In the genomic region with DNA sequence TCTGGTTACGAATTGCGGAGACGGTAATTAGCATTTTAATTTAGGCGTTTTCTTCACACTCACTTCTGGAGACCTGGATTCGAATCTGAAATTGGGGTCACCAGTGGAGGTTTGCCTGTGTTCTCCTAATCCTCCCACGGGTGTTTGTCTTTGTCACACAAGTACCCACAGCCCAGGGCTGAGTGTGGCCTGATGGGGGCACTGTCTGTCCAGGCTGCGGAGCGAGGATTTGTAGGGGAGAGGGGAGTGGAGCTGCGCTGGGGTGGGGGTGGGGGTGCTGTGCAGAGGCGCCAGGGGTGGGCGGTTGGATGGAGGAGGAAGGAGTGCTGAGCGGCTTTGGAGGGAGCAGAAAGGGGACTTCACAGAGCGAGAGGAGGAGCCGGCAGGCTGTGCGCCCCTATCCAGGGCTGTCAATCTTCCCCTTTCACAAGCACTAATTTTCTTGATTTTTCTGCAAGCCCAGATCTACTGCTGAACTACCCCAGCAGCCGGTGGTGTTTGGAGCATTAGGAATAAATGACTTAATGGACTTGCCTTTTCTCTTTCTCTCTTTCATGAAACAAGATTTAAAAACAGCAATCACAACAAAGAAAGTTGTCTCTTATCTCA, we compare ENCODE assay signal across 9 cellular contexts. TPM values are rescaled to one million over a fixed set of nuclear protein-coding genes. Genes with fewer than 3 reads are reported as not detected.
A peak's percentile ranks its signal among the peaks of the same experiment; 100 is the strongest.
DNase-seq lines count a peak whose midpoint lies in the region; ATAC-seq, FAIRE-seq and TF ChIP-seq lines count a peak whose summit lies in the region.
"Had no signal": no experiment of that assay in that cellular context is flagged by ENCODE, and none has a peak within 500 bp of the region (broad histone marks: within the 10 kb centered on the region; RNA-seq: fewer than 3 reads in every experiment).

No MANE protein-coding gene starts in this region.

- H3K27ac Mint-ChIP-seq in natural killer cell: no peak overlapping the region

- CTCF ChIA-PET in HEK293T (lab: Yijun Ruan, JAX): interaction anchor here (0.6 to 3.7 kb wide), 6 partner anchors 16 to 412 kb away, joined by 3 to 16 read pairs (median 4); no protein-coding TSS in a partner anchor

- H3K4me1 Mint-ChIP-seq in natural killer cell: peaks cover 0 to 6% of the 10 kb centered on the region in 2 donors

- peak in 2 of 3 donors; percentile 54 to 78 for ATAC-seq in natural killer cell
- no peak for ATAC-seq in GM18907 (IDR thresholded peaks at IDR 0.05; ENCODE audit: unreplicated experiment)

- POLR2A ChIA-PET in HEK293T (lab: Yijun Ruan, JAX): no interaction called here

- peak; percentile 31 for TF ChIP-seq CTCF in natural killer cell (IDR thresholded peaks at IDR 0.05)

- peaks cover 42 to 62% of the 10 kb centered on the region in 2 donors for H3K27me3 Mint-ChIP-seq in natural killer cell (ENCODE audit: low read depth in 2 of 2)

- DNase-seq in DMS 273 (lab: John Stamatoyannopoulos, UW; ENCODE audit: unreplicated experiment) (peak; percentile 37), DMS 273 treated with DMSO at 0.1 percent for 48 hours (lab: John Stamatoyannopoulos, UW) (no peak), HEK293T (ENCODE audit: extremely low spot score) (peak; percentile 53), anterior cingulate cortex (lab: John Stamatoyannopoulos, UW) (peak in 43 of 58 donors; percentile 6 to 71 (median 28)), natural killer cell (no peak), GM12891 (ENCODE audit: insufficient read length, low spot score) (no peak), HK-2 (ENCODE audit: unreplicated experiment) (no peak)

- no peak for FAIRE-seq in GM12891 (lab: Jason Lieb, UNC)
- FAIRE-seq: TTC549 had no signal

- H3K4me3 Mint-ChIP-seq in natural killer cell: no peak overlapping the region

- TF ChIP-seq POLR2A in GM12891 (IDR thresholded peaks at IDR 0.05; ENCODE audit: low read depth, low read length): no peak

- intact Hi-C loops in natural killer cell (cut with micrococcal nuclease): no loop called here

- no peaks in the 10 kb centered on the region for H3K36me3 Mint-ChIP-seq in natural killer cell

- no peaks in the 10 kb centered on the region for H3K9me3 Mint-ChIP-seq in natural killer cell

TF ChIP-seq in HEK293T, 16 proteins besides CTCF, POLR2A, EP300 and RAD21:
- TF ChIP-seq, protein P1, sequence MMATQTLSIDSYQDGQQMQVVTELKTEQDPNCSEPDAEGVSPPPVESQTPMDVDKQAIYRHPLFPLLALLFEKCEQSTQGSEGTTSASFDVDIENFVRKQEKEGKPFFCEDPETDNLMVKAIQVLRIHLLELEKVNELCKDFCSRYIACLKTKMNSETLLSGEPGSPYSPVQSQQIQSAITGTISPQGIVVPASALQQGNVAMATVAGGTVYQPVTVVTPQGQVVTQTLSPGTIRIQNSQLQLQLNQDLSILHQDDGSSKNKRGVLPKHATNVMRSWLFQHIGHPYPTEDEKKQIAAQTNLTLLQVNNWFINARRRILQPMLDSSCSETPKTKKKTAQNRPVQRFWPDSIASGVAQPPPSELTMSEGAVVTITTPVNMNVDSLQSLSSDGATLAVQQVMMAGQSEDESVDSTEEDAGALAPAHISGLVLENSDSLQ (IDR thresholded peaks at IDR 0.05): peak; percentile 35; the same call in 1 of the 2 replicates
- TF ChIP-seq TARDBP (IDR thresholded peaks at IDR 0.05) (no peak), SUZ12 (IDR thresholded peaks at IDR 0.05) (no peak)

TF ChIP-seq in GM12891, 5 proteins besides CTCF, POLR2A, EP300 and RAD21:
- TF ChIP-seq PAX5 (IDR thresholded peaks at IDR 0.05; ENCODE audit: insufficient read depth, low read length, severe bottlenecking) (no peak), SPI1 (IDR thresholded peaks at IDR 0.05; ENCODE audit: low read depth, low read length) (no peak), POLR2AphosphoS5 (IDR thresholded peaks at IDR 0.05; ENCODE audit: low read depth, low read length) (no peak), POU2F2 (IDR thresholded peaks at IDR 0.05; ENCODE audit: low read depth, low read length) (no peak), TAF1 (IDR thresholded peaks at IDR 0.05; ENCODE audit: low read depth, low read length) (no peak)

RNA-seq across cellular contexts. Expression of a gene that starts 53.1 kb away (rescaled TPM):
- 10 to 100 TPM; 24.1 to 29.4 (median 24.6) TPM for total RNA-seq in natural killer cell
- polyA plus RNA-seq in GM12891 (2012; ENCODE audit: low read depth, missing spikeins): 8.9 TPM

Comparison
In these comparisons a context has a peak if more than half of its experiments do, and no peak if none do; other contexts are left out.
1. DNase-seq: peak in DMS 273 (single experiment), HEK293T (single experiment) and anterior cingulate cortex (43 of 58); none in DMS 273 treated with DMSO at 0.1 percent for 48 hours (single experiment), natural killer cell (single experiment), GM12891 (single experiment) and HK-2 (single experiment).